ENCODE assay signal across 15 cellular contexts in genomic region chr16:65751622-65752598, GRCh38.
"Had no signal": no experiment of that assay in that cellular context is flagged by ENCODE, and none has a peak within 500 bp of the region (broad histone marks: within the 10 kb centered on the region; RNA-seq: fewer than 3 reads in every experiment).

No MANE protein-coding gene starts in this region.

- H2AFZ ChIP-seq: parathyroid adenoma had no signal

- H3K79me2 ChIP-seq: parathyroid adenoma had no signal

- H3K27ac ChIP-seq: cardiac muscle cell, dorsolateral prefrontal cortex, epithelial cell of prostate, gastrocnemius medialis, heart left ventricle, parathyroid adenoma, testis had no signal

- H3K36me3 ChIP-seq: cardiac muscle cell, gastrocnemius medialis, heart left ventricle had no signal

- ATAC-seq: gastrocnemius medialis; heart left ventricle; left ventricle myocardium superior; naive thymus-derived CD4-positive, alpha-beta T cell; sciatic nerve; stimulated activated effector memory CD8-positive, alpha-beta T cell treated with anti-CD3 and anti-CD28 coated beads, Interleukin-12 subunit alpha, Interleukin-12 subunit beta, amount 100 ng/mL, for 72 hours had no signal

- H3K4me3 ChIP-seq: cardiac muscle cell, dorsolateral prefrontal cortex, gastrocnemius medialis, heart left ventricle, testis had no signal

- H3K9ac ChIP-seq: parathyroid adenoma had no signal

- DNase-seq: activated CD4-positive, alpha-beta T cell treated with anti-CD3 and anti-CD28 coated beads, Interleukin-2, amount 50 U/mL, for 48 hours; activated gamma-delta T cell; dorsolateral prefrontal cortex; gastrocnemius medialis; heart left ventricle; left ventricle myocardium superior; naive thymus-derived CD4-positive, alpha-beta T cell; stimulated activated CD4-positive, alpha-beta T cell treated with anti-CD3 and anti-CD28 coated beads, Interleukin-4, amount 100 ng/mL, for 24 hours; T-helper 2 cell; testis had no signal

- H3K27me3 ChIP-seq: cardiac muscle cell, gastrocnemius medialis, testis had no signal

- H3K4me1 ChIP-seq: heart left ventricle, parathyroid adenoma, testis had no signal

- H3K9me3 ChIP-seq: gastrocnemius medialis, heart left ventricle, testis had no signal
